ENCODE assay signal across 1 cellular context in the genomic region with DNA sequence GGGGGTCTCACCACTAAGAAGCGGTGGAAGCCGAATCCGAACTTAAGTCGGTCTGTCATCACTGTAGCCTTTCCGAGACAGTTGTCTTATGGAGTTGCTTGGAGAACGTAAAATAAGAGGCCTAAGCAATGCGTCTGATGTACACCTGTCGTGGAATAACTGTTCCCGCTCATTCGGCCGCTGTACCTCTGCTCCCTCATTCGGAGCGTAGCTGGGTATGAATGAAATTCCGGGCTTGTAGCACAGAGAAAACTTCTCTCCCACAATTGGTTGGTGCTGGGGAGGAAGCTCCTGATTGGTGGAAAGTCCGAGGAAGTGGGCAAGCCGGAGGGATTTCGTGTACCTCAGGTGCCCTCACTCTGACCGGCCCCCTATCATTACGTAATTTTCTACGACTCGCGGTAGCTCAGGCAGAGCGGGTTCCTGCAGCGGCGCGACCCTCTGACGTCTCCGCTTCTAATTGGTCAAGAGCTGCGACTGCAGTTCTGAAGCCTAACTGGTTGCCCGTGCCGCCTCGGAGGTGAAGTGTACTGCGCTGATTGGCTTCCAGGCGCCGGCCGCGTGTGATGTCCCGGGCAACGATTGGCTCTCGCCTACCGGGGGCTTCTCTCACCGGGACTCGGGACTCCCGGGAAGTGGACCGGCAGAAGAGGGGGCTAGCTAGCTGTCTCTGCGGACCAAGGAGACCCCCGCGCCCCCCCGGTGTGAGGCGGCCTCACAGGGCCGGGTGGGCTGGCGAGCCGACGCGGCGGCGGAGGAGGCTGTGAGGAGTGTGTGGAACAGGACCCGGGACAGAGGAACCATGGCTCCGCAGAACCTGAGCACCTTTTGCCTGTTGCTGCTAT.
A peak's percentile ranks its signal among the peaks of the same experiment; 100 is the strongest.
TF ChIP-seq lines count a peak whose summit lies in the region.

A gene (plus strand): TSS at position 625 of the 845 bp plus-strand sequence. CDS start 178 bp downstream, at position 803.

TF ChIP-seq in HepG2, 621 proteins besides CTCF, POLR2A, EP300 and RAD21 (continued from another document and continues in another):
- TF ChIP-seq, protein P1, sequence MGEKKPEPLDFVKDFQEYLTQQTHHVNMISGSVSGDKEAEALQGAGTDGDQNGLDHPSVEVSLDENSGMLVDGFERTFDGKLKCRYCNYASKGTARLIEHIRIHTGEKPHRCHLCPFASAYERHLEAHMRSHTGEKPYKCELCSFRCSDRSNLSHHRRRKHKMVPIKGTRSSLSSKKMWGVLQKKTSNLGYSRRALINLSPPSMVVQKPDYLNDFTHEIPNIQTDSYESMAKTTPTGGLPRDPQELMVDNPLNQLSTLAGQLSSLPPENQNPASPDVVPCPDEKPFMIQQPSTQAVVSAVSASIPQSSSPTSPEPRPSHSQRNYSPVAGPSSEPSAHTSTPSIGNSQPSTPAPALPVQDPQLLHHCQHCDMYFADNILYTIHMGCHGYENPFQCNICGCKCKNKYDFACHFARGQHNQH (CRISPR knock-in tag; IDR thresholded peaks at IDR 0.05): peak; percentile 89
- TF ChIP-seq, protein P2, sequence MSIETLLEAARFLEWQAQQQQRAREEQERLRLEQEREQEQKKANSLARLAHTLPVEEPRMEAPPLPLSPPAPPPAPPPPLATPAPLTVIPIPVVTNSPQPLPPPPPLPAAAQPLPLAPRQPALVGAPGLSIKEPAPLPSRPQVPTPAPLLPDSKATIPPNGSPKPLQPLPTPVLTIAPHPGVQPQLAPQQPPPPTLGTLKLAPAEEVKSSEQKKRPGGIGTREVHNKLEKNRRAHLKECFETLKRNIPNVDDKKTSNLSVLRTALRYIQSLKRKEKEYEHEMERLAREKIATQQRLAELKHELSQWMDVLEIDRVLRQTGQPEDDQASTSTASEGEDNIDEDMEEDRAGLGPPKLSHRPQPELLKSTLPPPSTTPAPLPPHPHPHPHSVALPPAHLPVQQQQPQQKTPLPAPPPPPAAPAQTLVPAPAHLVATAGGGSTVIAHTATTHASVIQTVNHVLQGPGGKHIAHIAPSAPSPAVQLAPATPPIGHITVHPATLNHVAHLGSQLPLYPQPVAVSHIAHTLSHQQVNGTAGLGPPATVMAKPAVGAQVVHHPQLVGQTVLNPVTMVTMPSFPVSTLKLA (IDR thresholded peaks at IDR 0.05): peak; percentile 55
- TF ChIP-seq, protein P3, sequence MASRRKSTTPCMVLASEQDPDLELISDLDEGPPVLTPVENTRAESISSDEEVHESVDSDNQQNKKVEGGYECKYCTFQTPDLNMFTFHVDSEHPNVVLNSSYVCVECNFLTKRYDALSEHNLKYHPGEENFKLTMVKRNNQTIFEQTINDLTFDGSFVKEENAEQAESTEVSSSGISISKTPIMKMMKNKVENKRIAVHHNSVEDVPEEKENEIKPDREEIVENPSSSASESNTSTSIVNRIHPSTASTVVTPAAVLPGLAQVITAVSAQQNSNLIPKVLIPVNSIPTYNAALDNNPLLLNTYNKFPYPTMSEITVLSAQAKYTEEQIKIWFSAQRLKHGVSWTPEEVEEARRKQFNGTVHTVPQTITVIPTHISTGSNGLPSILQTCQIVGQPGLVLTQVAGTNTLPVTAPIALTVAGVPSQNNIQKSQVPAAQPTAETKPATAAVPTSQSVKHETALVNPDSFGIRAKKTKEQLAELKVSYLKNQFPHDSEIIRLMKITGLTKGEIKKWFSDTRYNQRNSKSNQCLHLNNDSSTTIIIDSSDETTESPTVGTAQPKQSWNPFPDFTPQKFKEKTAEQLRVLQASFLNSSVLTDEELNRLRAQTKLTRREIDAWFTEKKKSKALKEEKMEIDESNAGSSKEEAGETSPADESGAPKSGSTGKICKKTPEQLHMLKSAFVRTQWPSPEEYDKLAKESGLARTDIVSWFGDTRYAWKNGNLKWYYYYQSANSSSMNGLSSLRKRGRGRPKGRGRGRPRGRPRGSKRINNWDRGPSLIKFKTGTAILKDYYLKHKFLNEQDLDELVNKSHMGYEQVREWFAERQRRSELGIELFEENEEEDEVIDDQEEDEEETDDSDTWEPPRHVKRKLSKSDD (CRISPR knock-in tag; IDR thresholded peaks at IDR 0.05; ENCODE audit: low read depth): peak; percentile 95
- TF ChIP-seq, protein P4, sequence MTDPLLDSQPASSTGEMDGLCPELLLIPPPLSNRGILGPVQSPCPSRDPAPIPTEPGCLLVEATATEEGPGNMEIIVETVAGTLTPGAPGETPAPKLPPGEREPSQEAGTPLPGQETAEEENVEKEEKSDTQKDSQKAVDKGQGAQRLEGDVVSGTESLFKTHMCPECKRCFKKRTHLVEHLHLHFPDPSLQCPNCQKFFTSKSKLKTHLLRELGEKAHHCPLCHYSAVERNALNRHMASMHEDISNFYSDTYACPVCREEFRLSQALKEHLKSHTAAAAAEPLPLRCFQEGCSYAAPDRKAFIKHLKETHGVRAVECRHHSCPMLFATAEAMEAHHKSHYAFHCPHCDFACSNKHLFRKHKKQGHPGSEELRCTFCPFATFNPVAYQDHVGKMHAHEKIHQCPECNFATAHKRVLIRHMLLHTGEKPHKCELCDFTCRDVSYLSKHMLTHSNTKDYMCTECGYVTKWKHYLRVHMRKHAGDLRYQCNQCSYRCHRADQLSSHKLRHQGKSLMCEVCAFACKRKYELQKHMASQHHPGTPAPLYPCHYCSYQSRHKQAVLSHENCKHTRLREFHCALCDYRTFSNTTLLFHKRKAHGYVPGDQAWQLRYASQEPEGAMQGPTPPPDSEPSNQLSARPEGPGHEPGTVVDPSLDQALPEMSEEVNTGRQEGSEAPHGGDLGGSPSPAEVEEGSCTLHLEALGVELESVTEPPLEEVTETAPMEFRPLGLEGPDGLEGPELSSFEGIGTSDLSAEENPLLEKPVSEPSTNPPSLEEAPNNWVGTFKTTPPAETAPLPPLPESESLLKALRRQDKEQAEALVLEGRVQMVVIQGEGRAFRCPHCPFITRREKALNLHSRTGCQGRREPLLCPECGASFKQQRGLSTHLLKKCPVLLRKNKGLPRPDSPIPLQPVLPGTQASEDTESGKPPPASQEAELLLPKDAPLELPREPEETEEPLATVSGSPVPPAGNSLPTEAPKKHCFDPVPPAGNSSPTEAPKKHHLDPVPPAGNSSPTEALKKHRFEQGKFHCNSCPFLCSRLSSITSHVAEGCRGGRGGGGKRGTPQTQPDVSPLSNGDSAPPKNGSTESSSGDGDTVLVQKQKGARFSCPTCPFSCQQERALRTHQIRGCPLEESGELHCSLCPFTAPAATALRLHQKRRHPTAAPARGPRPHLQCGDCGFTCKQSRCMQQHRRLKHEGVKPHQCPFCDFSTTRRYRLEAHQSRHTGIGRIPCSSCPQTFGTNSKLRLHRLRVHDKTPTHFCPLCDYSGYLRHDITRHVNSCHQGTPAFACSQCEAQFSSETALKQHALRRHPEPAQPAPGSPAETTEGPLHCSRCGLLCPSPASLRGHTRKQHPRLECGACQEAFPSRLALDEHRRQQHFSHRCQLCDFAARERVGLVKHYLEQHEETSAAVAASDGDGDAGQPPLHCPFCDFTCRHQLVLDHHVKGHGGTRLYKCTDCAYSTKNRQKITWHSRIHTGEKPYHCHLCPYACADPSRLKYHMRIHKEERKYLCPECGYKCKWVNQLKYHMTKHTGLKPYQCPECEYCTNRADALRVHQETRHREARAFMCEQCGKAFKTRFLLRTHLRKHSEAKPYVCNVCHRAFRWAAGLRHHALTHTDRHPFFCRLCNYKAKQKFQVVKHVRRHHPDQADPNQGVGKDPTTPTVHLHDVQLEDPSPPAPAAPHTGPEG (CRISPR knock-in tag; IDR thresholded peaks at IDR 0.05): no peak
- TF ChIP-seq, protein P5, sequence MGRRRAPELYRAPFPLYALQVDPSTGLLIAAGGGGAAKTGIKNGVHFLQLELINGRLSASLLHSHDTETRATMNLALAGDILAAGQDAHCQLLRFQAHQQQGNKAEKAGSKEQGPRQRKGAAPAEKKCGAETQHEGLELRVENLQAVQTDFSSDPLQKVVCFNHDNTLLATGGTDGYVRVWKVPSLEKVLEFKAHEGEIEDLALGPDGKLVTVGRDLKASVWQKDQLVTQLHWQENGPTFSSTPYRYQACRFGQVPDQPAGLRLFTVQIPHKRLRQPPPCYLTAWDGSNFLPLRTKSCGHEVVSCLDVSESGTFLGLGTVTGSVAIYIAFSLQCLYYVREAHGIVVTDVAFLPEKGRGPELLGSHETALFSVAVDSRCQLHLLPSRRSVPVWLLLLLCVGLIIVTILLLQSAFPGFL (CRISPR knock-in tag; IDR thresholded peaks at IDR 0.05): no peak
- TF ChIP-seq HMGA1 (CRISPR knock-in tag; conservative IDR thresholded peaks at IDR 0.05) (no peak), ZNF205 (CRISPR knock-in tag; IDR thresholded peaks at IDR 0.05) (0 out of 2 replicates have a peak, but pooled peaks have one; percentile 24), ZNF235 (CRISPR knock-in tag; IDR thresholded peaks at IDR 0.05; ENCODE audit: borderline replicate concordance) (no peak), MYC (CRISPR knock-in tag; IDR thresholded peaks at IDR 0.05; ENCODE audit: borderline replicate concordance) (peak; percentile 60; the same call in 1 of the 2 replicates), GLI4 (CRISPR knock-in tag; IDR thresholded peaks at IDR 0.05; ENCODE audit: borderline replicate concordance) (no peak), CENPX (CRISPR knock-in tag; IDR thresholded peaks at IDR 0.05) (no peak), MIER3 (CRISPR knock-in tag; IDR thresholded peaks at IDR 0.05; ENCODE audit: borderline replicate concordance) (peak; percentile 76; the same call in 1 of the 2 replicates), ZNF772 (CRISPR knock-in tag; IDR thresholded peaks at IDR 0.05) (no peak), ZBTB7A (CRISPR knock-in tag; IDR thresholded peaks at IDR 0.05) (no peak), LCORL (IDR thresholded peaks at IDR 0.05) (no peak), LCORL (CRISPR knock-in tag; IDR thresholded peaks at IDR 0.05) (peak; percentile 44; the same call in 1 of the 2 replicates), U2AF2 (IDR thresholded peaks at IDR 0.05; ENCODE audit: low read depth, low read length) (no peak), ZNF788 (CRISPR knock-in tag; IDR thresholded peaks at IDR 0.05; ENCODE audit: borderline replicate concordance) (peak; percentile 36; the same call in 1 of the 2 replicates), HNRNPUL1 (IDR thresholded peaks at IDR 0.05; ENCODE audit: low read depth, low read length) (no peak), ADNP (CRISPR knock-in tag; IDR thresholded peaks at IDR 0.05) (no peak), SNAPC2 (CRISPR knock-in tag; IDR thresholded peaks at IDR 0.05) (no peak)
- TF ChIP-seq, protein P6, sequence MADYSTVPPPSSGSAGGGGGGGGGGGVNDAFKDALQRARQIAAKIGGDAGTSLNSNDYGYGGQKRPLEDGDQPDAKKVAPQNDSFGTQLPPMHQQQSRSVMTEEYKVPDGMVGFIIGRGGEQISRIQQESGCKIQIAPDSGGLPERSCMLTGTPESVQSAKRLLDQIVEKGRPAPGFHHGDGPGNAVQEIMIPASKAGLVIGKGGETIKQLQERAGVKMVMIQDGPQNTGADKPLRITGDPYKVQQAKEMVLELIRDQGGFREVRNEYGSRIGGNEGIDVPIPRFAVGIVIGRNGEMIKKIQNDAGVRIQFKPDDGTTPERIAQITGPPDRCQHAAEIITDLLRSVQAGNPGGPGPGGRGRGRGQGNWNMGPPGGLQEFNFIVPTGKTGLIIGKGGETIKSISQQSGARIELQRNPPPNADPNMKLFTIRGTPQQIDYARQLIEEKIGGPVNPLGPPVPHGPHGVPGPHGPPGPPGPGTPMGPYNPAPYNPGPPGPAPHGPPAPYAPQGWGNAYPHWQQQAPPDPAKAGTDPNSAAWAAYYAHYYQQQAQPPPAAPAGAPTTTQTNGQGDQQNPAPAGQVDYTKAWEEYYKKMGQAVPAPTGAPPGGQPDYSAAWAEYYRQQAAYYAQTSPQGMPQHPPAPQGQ (CRISPR knock-in tag; IDR thresholded peaks at IDR 0.05; ENCODE audit: borderline replicate concordance): no peak
- TF ChIP-seq, protein P7, sequence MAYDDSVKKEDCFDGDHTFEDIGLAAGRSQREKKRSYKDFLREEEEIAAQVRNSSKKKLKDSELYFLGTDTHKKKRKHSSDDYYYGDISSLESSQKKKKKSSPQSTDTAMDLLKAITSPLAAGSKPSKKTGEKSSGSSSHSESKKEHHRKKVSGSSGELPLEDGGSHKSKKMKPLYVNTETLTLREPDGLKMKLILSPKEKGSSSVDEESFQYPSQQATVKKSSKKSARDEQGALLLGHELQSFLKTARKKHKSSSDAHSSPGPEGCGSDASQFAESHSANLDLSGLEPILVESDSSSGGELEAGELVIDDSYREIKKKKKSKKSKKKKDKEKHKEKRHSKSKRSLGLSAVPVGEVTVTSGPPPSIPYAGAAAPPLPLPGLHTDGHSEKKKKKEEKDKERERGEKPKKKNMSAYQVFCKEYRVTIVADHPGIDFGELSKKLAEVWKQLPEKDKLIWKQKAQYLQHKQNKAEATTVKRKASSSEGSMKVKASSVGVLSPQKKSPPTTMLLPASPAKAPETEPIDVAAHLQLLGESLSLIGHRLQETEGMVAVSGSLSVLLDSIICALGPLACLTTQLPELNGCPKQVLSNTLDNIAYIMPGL (CRISPR knock-in tag; IDR thresholded peaks at IDR 0.05; ENCODE audit: borderline replicate concordance in 1 of 2, low read depth in 1 of 2): peak; percentile 46 to 52; a peak in 1 of 4 replicates
- TF ChIP-seq, protein P8, sequence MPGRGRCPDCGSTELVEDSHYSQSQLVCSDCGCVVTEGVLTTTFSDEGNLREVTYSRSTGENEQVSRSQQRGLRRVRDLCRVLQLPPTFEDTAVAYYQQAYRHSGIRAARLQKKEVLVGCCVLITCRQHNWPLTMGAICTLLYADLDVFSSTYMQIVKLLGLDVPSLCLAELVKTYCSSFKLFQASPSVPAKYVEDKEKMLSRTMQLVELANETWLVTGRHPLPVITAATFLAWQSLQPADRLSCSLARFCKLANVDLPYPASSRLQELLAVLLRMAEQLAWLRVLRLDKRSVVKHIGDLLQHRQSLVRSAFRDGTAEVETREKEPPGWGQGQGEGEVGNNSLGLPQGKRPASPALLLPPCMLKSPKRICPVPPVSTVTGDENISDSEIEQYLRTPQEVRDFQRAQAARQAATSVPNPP (CRISPR knock-in tag; IDR thresholded peaks at IDR 0.05): no peak
- TF ChIP-seq, protein P9, sequence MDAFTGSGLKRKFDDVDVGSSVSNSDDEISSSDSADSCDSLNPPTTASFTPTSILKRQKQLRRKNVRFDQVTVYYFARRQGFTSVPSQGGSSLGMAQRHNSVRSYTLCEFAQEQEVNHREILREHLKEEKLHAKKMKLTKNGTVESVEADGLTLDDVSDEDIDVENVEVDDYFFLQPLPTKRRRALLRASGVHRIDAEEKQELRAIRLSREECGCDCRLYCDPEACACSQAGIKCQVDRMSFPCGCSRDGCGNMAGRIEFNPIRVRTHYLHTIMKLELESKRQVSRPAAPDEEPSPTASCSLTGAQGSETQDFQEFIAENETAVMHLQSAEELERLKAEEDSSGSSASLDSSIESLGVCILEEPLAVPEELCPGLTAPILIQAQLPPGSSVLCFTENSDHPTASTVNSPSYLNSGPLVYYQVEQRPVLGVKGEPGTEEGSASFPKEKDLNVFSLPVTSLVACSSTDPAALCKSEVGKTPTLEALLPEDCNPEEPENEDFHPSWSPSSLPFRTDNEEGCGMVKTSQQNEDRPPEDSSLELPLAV (CRISPR knock-in tag; conservative IDR thresholded peaks at IDR 0.05; ENCODE audit: low read depth): no peak
- TF ChIP-seq, protein P10, sequence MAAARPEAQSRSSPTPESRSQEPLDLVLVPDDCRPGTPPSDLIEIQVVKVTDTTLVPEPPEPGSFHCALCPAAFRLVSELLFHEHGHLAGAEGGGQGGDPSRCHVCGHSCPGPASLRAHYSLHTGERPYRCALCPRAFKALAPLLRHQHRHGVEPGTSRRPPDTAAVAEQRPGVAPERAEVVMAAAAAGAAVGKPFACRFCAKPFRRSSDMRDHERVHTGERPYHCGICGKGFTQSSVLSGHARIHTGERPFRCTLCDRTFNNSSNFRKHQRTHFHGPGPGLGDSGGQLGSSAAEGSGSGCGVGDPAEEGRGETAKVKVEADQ (CRISPR knock-in tag; IDR thresholded peaks at IDR 0.05; ENCODE audit: borderline replicate concordance): no peak
- TF ChIP-seq, protein P11, sequence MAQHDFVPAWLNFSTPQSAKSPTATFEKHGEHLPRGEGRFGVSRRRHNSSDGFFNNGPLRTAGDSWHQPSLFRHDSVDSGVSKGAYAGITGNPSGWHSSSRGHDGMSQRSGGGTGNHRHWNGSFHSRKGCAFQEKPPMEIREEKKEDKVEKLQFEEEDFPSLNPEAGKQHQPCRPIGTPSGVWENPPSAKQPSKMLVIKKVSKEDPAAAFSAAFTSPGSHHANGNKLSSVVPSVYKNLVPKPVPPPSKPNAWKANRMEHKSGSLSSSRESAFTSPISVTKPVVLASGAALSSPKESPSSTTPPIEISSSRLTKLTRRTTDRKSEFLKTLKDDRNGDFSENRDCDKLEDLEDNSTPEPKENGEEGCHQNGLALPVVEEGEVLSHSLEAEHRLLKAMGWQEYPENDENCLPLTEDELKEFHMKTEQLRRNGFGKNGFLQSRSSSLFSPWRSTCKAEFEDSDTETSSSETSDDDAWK (CRISPR knock-in tag; IDR thresholded peaks at IDR 0.05): no peak
